ENCODE assay signal across 15 cellular contexts in the genomic region with DNA sequence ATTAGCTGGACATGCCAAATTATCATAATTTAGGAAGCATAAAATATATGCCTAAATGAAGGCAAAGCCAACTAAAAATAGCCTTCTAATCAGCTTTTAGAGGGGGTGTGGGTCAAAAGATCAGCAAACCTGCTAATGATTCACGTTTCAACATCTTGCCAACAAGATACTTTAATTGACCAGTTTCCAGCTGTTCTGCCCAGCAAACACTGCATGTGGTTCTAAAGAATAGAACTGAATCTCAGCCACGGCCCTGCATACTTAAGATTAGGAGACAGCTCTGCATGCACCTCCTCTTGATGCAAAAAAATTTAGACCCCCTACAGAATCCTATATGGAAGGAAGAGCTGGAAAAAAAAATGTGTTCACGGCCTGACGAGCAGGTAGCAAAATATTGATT.
DNase-seq lines count a peak whose midpoint lies in the region; ATAC-seq and TF ChIP-seq lines count a peak whose summit lies in the region.
"Had no signal": no experiment of that assay in that cellular context is flagged by ENCODE, and none has a peak within 500 bp of the region (broad histone marks: within the 10 kb centered on the region; RNA-seq: fewer than 3 reads in every experiment).

No MANE protein-coding gene starts in this region.

- no peaks in the 10 kb centered on the region for H3K9me3 Mint-ChIP-seq in type B pancreatic cell
- H3K9me3 Mint-ChIP-seq: CD8-positive, alpha-beta T cell had no signal

- no peaks in the 10 kb centered on the region for H3K9me3 ChIP-seq in SK-N-MC (ENCODE audit: low read depth, low read length)
- H3K9me3 ChIP-seq: BLaER1 had no signal

- H2BK120ac ChIP-seq in mesendoderm (ENCODE audit: low read depth, low read length), result no peak overlapping the region

- peak; percentile 21 for DNase-seq in NCI-H82 (lab: John Stamatoyannopoulos, UW)
- DNase-seq in NCI-H82 treated with DMSO at 0.1 percent for 48 hours (lab: John Stamatoyannopoulos, UW; ENCODE audit: unreplicated experiment), result no peak
- no peak for DNase-seq in SK-N-MC (ENCODE audit: low read depth, low spot score)
- peak; percentile 68 for DNase-seq in mesendoderm
- no peak for DNase-seq in type B pancreatic cell (ENCODE audit: extremely low spot score, unreplicated experiment)
- no peak for DNase-seq in RKO (ENCODE audit: low spot score)
- DNase-seq in NCI-H446 treated with DMSO at 0.1 percent for 48 hours (lab: John Stamatoyannopoulos, UW), result no peak
- DNase-seq: CD8-positive, alpha-beta T cell; EL; NCI-H2029; NCI-H510A; SHP77 treated with DMSO at 0.1 percent for 48 hours had no signal

- H2AK5ac ChIP-seq in mesendoderm (ENCODE audit: low read length), result no peak overlapping the region

- H3K36me3 ChIP-seq in SK-N-MC (ENCODE audit: insufficient read depth, low read length) (no peaks in the 10 kb centered on the region), mesendoderm (ENCODE audit: control insufficient read depth, insufficient read depth, low read length) (no peaks in the 10 kb centered on the region)
- H3K36me3 ChIP-seq: BLaER1 had no signal

- H3K9ac ChIP-seq in SK-N-MC (ENCODE audit: insufficient read length) (no peak overlapping the region), mesendoderm (ENCODE audit: low read length) (no peak overlapping the region)
- H3K9ac ChIP-seq: BLaER1 had no signal

- peak overlapping the region; percentile 42 for H3K4me3 Mint-ChIP-seq in type B pancreatic cell
- H3K4me3 Mint-ChIP-seq: CD8-positive, alpha-beta T cell had no signal

- H3K4ac ChIP-seq in mesendoderm (ENCODE audit: low read depth, low read length), result no peak overlapping the region

- H3K27me3 Mint-ChIP-seq in type B pancreatic cell, result no peaks in the 10 kb centered on the region

- WGBS in mesendoderm (ENCODE audit: extremely low coverage, insufficient coverage, low lambda C conversion rate), result no CpG with 5 or more reads among the region's 4 CpGs

- no peak for TF ChIP-seq CTCF in type B pancreatic cell (conservative IDR thresholded peaks at IDR 0.05)

- no peak overlapping the region for H3K27ac ChIP-seq in SK-N-MC
- H3K27ac ChIP-seq in mesendoderm (ENCODE audit: low read depth, low read length), result peak overlapping the region; percentile 51
- H3K27ac ChIP-seq: BLaER1, HL-60 had no signal

- no peak overlapping the region for H3K18ac ChIP-seq in mesendoderm (ENCODE audit: low read length)

- no peak overlapping the region for H3K27ac Mint-ChIP-seq in type B pancreatic cell
- H3K27ac Mint-ChIP-seq: CD8-positive, alpha-beta T cell had no signal

- no peaks in the 10 kb centered on the region for H3K36me3 Mint-ChIP-seq in type B pancreatic cell
- H3K36me3 Mint-ChIP-seq: CD8-positive, alpha-beta T cell had no signal

- H3K56ac ChIP-seq in mesendoderm (ENCODE audit: low read length), result no peak overlapping the region

- peak overlapping the region; percentile 1; the same call in 1 of the 2 replicates for H3K4me3 ChIP-seq in SK-N-MC
- no peak overlapping the region for H3K4me3 ChIP-seq in mesendoderm (ENCODE audit: low read length)
- H3K4me3 ChIP-seq: BLaER1 had no signal

- no peak overlapping the region for H2BK5ac ChIP-seq in mesendoderm (ENCODE audit: low read length)

- H4K8ac ChIP-seq in mesendoderm (ENCODE audit: low read depth, low read length), result no peak overlapping the region

- no peaks in the 10 kb centered on the region for H3K27me3 ChIP-seq in mesendoderm (ENCODE audit: insufficient read depth, low read length, poor library complexity)
- H3K27me3 ChIP-seq: BLaER1 had no signal

- H4K5ac ChIP-seq in mesendoderm (ENCODE audit: low read length), result no peak overlapping the region

- H3K4me2 ChIP-seq in mesendoderm (ENCODE audit: low read length), result no peak overlapping the region
- H3K4me2 ChIP-seq: BLaER1 had no signal

- ATAC-seq in HG03460 (IDR thresholded peaks at IDR 0.05; ENCODE audit: unreplicated experiment), result no peak
- ATAC-seq: CD8-positive, alpha-beta T cell had no signal

- peaks cover 10% of the 10 kb centered on the region for H3K4me1 ChIP-seq in mesendoderm (ENCODE audit: control insufficient read depth, low read depth, low read length)
- H3K4me1 ChIP-seq: BLaER1 had no signal

- peaks cover 33% of the 10 kb centered on the region for H3K4me1 Mint-ChIP-seq in type B pancreatic cell (ENCODE audit: unreplicated experiment)

- no peaks in the 10 kb centered on the region for H3K79me2 ChIP-seq in mesendoderm (ENCODE audit: control insufficient read depth, insufficient read depth, low read length)

- H3K23ac ChIP-seq in mesendoderm (ENCODE audit: low read length), result no peak overlapping the region

- no peaks in the 10 kb centered on the region for H3K79me1 ChIP-seq in mesendoderm (ENCODE audit: low read length)

- no peak overlapping the region for H2BK15ac ChIP-seq in mesendoderm (replicated peaks; ENCODE audit: low read depth)

Comparison
In these comparisons a context has a peak if more than half of its experiments do, and no peak if none do; other contexts are left out.
1. DNase-seq: peak in NCI-H82 (single experiment) and mesendoderm (single experiment); none in NCI-H82 treated with DMSO at 0.1 percent for 48 hours (single experiment), SK-N-MC (single experiment), type B pancreatic cell (single experiment), RKO (single experiment) and NCI-H446 treated with DMSO at 0.1 percent for 48 hours (single experiment).